Comparison of ENCODE assay signal across 8 cellular contexts in genomic region chr13:75372517-75372916, GRCh38.
DNase-seq lines count a peak whose midpoint lies in the region; ATAC-seq, FAIRE-seq and TF ChIP-seq lines count a peak whose summit lies in the region.

No MANE protein-coding gene starts in this region.

- ATAC-seq in HG03469 (IDR thresholded peaks at IDR 0.05; ENCODE audit: unreplicated experiment), result peak; percentile 30

- no peaks in the 10 kb centered on the region for H3K36me3 Mint-ChIP-seq in mesothelial cell of epicardium
- no peaks in the 10 kb centered on the region for H3K36me3 Mint-ChIP-seq in activated CD4-positive, alpha-beta memory T cell treated with anti-CD3 and anti-CD28 coated beads, Interleukin-2, amount 10 ng/mL, durations not matched to agents 7 days and 5 days (ENCODE audit: low read depth)

- TF ChIP-seq CTCF in GM20000 (IDR thresholded peaks at IDR 0.05; ENCODE audit: extremely low read depth, missing control alignments) (peak; percentile 26), dorsolateral prefrontal cortex (IDR thresholded peaks at IDR 0.05 in 54 of 56, conservative IDR thresholded peaks at IDR 0.05 in 2 of 56; ENCODE audit: low read depth in 1 of 56, partially characterized antibody in 56 of 56) (peak; percentile 62 to 84 (median 74)), mesothelial cell of epicardium (IDR thresholded peaks at IDR 0.05; ENCODE audit: unreplicated experiment) (peak; percentile 60)

- H3K27me3 Mint-ChIP-seq in mesothelial cell of epicardium (ENCODE audit: low read depth), result no peaks in the 10 kb centered on the region
- peaks cover 3% of the 10 kb centered on the region for H3K27me3 Mint-ChIP-seq in activated CD4-positive, alpha-beta memory T cell treated with anti-CD3 and anti-CD28 coated beads, Interleukin-2, amount 10 ng/mL, durations not matched to agents 7 days and 5 days

- DNase-seq in ELR (ENCODE audit: low read depth), result peak; percentile 77
- peak; percentile 39 for DNase-seq in GM20000 (ENCODE audit: low spot score)
- peak; percentile 85 for DNase-seq in OCI-M1 (lab: John Stamatoyannopoulos, UW)
- no peak for DNase-seq in dorsolateral prefrontal cortex
- DNase-seq in mesothelial cell of epicardium (ENCODE audit: low spot score in 2 of 2, unreplicated experiment in 2 of 2), result no peak
- DNase-seq in activated CD4-positive, alpha-beta memory T cell treated with anti-CD3 and anti-CD28 coated beads, Interleukin-2, amount 10 ng/mL, durations not matched to agents 7 days and 5 days, result no peak
- no peak for DNase-seq in GM12891 (ENCODE audit: insufficient read length, low spot score)

- no peak overlapping the region for H3K4me3 Mint-ChIP-seq in mesothelial cell of epicardium
- no peak overlapping the region for H3K4me3 Mint-ChIP-seq in activated CD4-positive, alpha-beta memory T cell treated with anti-CD3 and anti-CD28 coated beads, Interleukin-2, amount 10 ng/mL, durations not matched to agents 7 days and 5 days

- no peak overlapping the region for H3K27ac Mint-ChIP-seq in mesothelial cell of epicardium
- H3K27ac Mint-ChIP-seq in activated CD4-positive, alpha-beta memory T cell treated with anti-CD3 and anti-CD28 coated beads, Interleukin-2, amount 10 ng/mL, durations not matched to agents 7 days and 5 days, result no peak overlapping the region

- POLR2A ChIA-PET in activated CD4-positive, alpha-beta memory T cell treated with anti-CD3 and anti-CD28 coated beads, Interleukin-2, amount 10 ng/mL, durations not matched to agents 7 days and 5 days (lab: Charles Lee), result interaction anchor here (1.4 kb wide), 1 partner anchor 46 kb away, joined by 4 read pairs; no protein-coding TSS in a partner anchor

- H3K27me3 ChIP-seq in dorsolateral prefrontal cortex, result no peaks in the 10 kb centered on the region

- H3K4me1 Mint-ChIP-seq in mesothelial cell of epicardium, result peaks cover 29% of the 10 kb centered on the region
- peaks cover 2% of the 10 kb centered on the region for H3K4me1 Mint-ChIP-seq in activated CD4-positive, alpha-beta memory T cell treated with anti-CD3 and anti-CD28 coated beads, Interleukin-2, amount 10 ng/mL, durations not matched to agents 7 days and 5 days

- H3K27ac ChIP-seq in dorsolateral prefrontal cortex, result peak overlapping the region in 6 of 59 donors; percentile 2 to 43 (median 34)

- H3K4me3 ChIP-seq in dorsolateral prefrontal cortex, result no peak overlapping the region

- H3K9me3 Mint-ChIP-seq in mesothelial cell of epicardium, result no peaks in the 10 kb centered on the region
- H3K9me3 Mint-ChIP-seq in activated CD4-positive, alpha-beta memory T cell treated with anti-CD3 and anti-CD28 coated beads, Interleukin-2, amount 10 ng/mL, durations not matched to agents 7 days and 5 days, result no peaks in the 10 kb centered on the region

- no peak for FAIRE-seq in GM12891 (lab: Jason Lieb, UNC)

- intact Hi-C loops in dorsolateral prefrontal cortex (cut with DNase I), result loop anchor here (1.0 to 10.0 kb wide), 4 partner anchors 110 to 175 kb away; partner anchors contain the start of genes TBC1D4 (in 2 of the 2) and UCHL3 (in 2 of the 2)

- CTCF ChIA-PET in activated CD4-positive, alpha-beta memory T cell treated with anti-CD3 and anti-CD28 coated beads, Interleukin-2, amount 10 ng/mL, durations not matched to agents 7 days and 5 days (lab: Charles Lee), result interaction anchor here (1.1 to 3.4 kb wide), 7 partner anchors 14 to 177 kb away, joined by 3 to 17 read pairs (median 4); partner anchors contain the start of genes TBC1D4 and UCHL3

- TF ChIP-seq POLR2A in GM12891 (IDR thresholded peaks at IDR 0.05; ENCODE audit: low read depth, low read length), result no peak

TF ChIP-seq in GM12891, 5 proteins besides CTCF, POLR2A, EP300 and RAD21:
- TF ChIP-seq SPI1 (IDR thresholded peaks at IDR 0.05; ENCODE audit: low read depth, low read length), result no peak
TF ChIP-seq in GM12891: peak in this region for 0.

Comparison
In these comparisons a context has a peak if more than half of its experiments do, and no peak if none do; other contexts are left out.
1. DNase-seq: peak in ELR (single experiment), GM20000 (single experiment) and OCI-M1 (single experiment); none in dorsolateral prefrontal cortex (0 of 10), mesothelial cell of epicardium (0 of 2), activated CD4-positive, alpha-beta memory T cell treated with anti-CD3 and anti-CD28 coated beads, Interleukin-2, amount 10 ng/mL, durations not matched to agents 7 days and 5 days (single experiment) and GM12891 (single experiment).
2. Peak in every context shown above with its lines, with median percentiles within 50 percentile points of each other: CTCF ChIP-seq.